ENCODE assay signal across 17 cellular contexts in the genomic region with DNA sequence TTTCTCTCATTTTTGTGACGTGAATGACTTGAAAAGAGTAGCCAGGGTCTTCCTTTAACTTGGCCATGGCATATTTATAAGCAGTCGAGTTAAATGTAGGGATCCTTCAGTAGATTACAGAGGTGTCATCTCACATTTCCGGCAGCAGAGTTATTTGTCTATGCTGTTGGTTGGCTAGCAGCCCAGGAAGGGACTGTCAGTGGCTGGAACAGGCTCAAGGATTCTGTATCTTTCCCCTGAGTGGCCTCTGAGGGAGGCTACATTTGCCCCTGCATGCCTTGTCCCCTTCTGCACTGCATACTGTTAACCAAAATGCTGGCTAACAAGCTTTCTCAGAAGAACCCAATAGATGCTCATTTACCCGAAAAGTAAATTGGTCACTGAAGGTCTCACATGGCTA.
A peak's percentile ranks its signal among the peaks of the same experiment; 100 is the strongest.
DNase-seq lines count a peak whose midpoint lies in the region; ATAC-seq, FAIRE-seq and TF ChIP-seq lines count a peak whose summit lies in the region.
"Had no signal": no experiment of that assay in that cellular context is flagged by ENCODE, and none has a peak within 500 bp of the region (broad histone marks: within the 10 kb centered on the region; RNA-seq: fewer than 3 reads in every experiment).

No MANE protein-coding gene starts in this region.

- H3K27me3 ChIP-seq in right atrium auricular region (no peaks in the 10 kb centered on the region), SJCRH30 (no peaks in the 10 kb centered on the region), left ventricle myocardium inferior (ENCODE audit: low read depth) (no peaks in the 10 kb centered on the region)
- H3K27me3 ChIP-seq: dorsolateral prefrontal cortex, tibial nerve had no signal

- H3K9me3 Mint-ChIP-seq in chondrocyte (ENCODE audit: low read depth) = no peaks in the 10 kb centered on the region
- H3K9me3 Mint-ChIP-seq: activated B cell treated with CpG ODN at 0.5 μM for 24 hours, IgD-negative memory B cell had no signal

- peaks cover 0 to 12% of the 10 kb centered on the region in 2 donors for H3K4me1 ChIP-seq in right atrium auricular region
- no peaks in the 10 kb centered on the region for H3K4me1 ChIP-seq in SJCRH30
- peaks cover 29% of the 10 kb centered on the region for H3K4me1 ChIP-seq in left ventricle myocardium inferior
- H3K4me1 ChIP-seq: Caco-2 had no signal

- H3K27ac ChIP-seq in right atrium auricular region (peak overlapping the region in 1 of 2 donors; percentile 60), SJCRH30 (no peak overlapping the region), left ventricle myocardium inferior (replicated peaks) (no peak overlapping the region)
- H3K27ac ChIP-seq: dorsolateral prefrontal cortex, tibial nerve had no signal

- intact Hi-C loops in Right ventricle myocardium superior (cut with DNase I) = no loop called here
- intact Hi-C loops in left ventricle myocardium inferior (cut with micrococcal nuclease) = no loop called here

- H3K4me3 ChIP-seq in right atrium auricular region (no peak overlapping the region), SJCRH30 (no peak overlapping the region), left ventricle myocardium inferior (no peak overlapping the region)
- H3K4me3 ChIP-seq: dorsolateral prefrontal cortex, tibial nerve had no signal

- peak; percentile 92 for ATAC-seq in Right ventricle myocardium superior (ENCODE audit: poor library complexity)
- no peak for ATAC-seq in HG02840 (IDR thresholded peaks at IDR 0.05; ENCODE audit: low FRiP score, unreplicated experiment)

- peak; percentile 43 for DNase-seq in Right ventricle myocardium superior
- no peak for DNase-seq in right atrium auricular region (ENCODE audit: low spot score)
- DNase-seq in SJCRH30 = peak; percentile 9 to 51
- DNase-seq in left ventricle myocardium inferior = peak; percentile 46
- peak; percentile 11 for DNase-seq in urothelium cell line (ENCODE audit: low spot score)
- no peak for DNase-seq in chondrocyte (ENCODE audit: low spot score)
- DNase-seq in NCI-H2171 (lab: John Stamatoyannopoulos, UW) = no peak
- DNase-seq: activated B cell treated with CpG ODN at 0.5 μM for 24 hours; activated gamma-delta T cell treated with Interleukin-2 at 50 U/mL for 16 hours; Caco-2; dorsolateral prefrontal cortex; NCI-H1417; NCI-H510A; stimulated activated CD4-positive, alpha-beta T cell treated with anti-CD3 and anti-CD28 coated beads, Interleukin-4, amount 100 ng/mL, for 4 hours had no signal

- H3K27ac Mint-ChIP-seq in chondrocyte (ENCODE audit: unreplicated experiment) = no peak overlapping the region
- H3K27ac Mint-ChIP-seq: activated B cell treated with CpG ODN at 0.5 μM for 24 hours, IgD-negative memory B cell had no signal

- H3K4me3 Mint-ChIP-seq in chondrocyte (ENCODE audit: unreplicated experiment) = no peak overlapping the region
- H3K4me3 Mint-ChIP-seq: activated B cell treated with CpG ODN at 0.5 μM for 24 hours, IgD-negative memory B cell had no signal

- peaks cover 9% of the 10 kb centered on the region for H3K4me1 Mint-ChIP-seq in chondrocyte (ENCODE audit: low read depth)
- H3K4me1 Mint-ChIP-seq: activated B cell treated with CpG ODN at 0.5 μM for 24 hours, IgD-negative memory B cell had no signal

- H3K9me3 ChIP-seq in right atrium auricular region = no peaks in the 10 kb centered on the region
- no peaks in the 10 kb centered on the region for H3K9me3 ChIP-seq in SJCRH30 (replicated peaks)
- H3K9me3 ChIP-seq in left ventricle myocardium inferior (replicated peaks) = no peaks in the 10 kb centered on the region
- H3K9me3 ChIP-seq: Caco-2, tibial nerve had no signal

- no peaks in the 10 kb centered on the region for H3K36me3 ChIP-seq in right atrium auricular region
- H3K36me3 ChIP-seq in SJCRH30 = no peaks in the 10 kb centered on the region
- H3K36me3 ChIP-seq in left ventricle myocardium inferior = no peaks in the 10 kb centered on the region

- no peak for FAIRE-seq in urothelium cell line (lab: Jason Lieb, UNC)

- peaks cover 6% of the 10 kb centered on the region for H3K36me3 Mint-ChIP-seq in chondrocyte (ENCODE audit: low read depth)

- no peak for TF ChIP-seq CTCF in right atrium auricular region (IDR thresholded peaks at IDR 0.05)
- TF ChIP-seq CTCF in left ventricle myocardium inferior (IDR thresholded peaks at IDR 0.05; ENCODE audit: borderline replicate concordance) = no peak
- TF ChIP-seq CTCF in chondrocyte (IDR thresholded peaks at IDR 0.05) = no peak

- no peaks in the 10 kb centered on the region for H3K27me3 Mint-ChIP-seq in chondrocyte (ENCODE audit: low read depth)
- H3K27me3 Mint-ChIP-seq: activated B cell treated with CpG ODN at 0.5 μM for 24 hours, IgD-negative memory B cell had no signal

Comparison
In these comparisons a context has a peak if more than half of its experiments do, and no peak if none do; other contexts are left out.
1. DNase-seq: peak in Right ventricle myocardium superior (single experiment), SJCRH30 (2 of 2), left ventricle myocardium inferior (single experiment) and urothelium cell line (single experiment); none in right atrium auricular region (single experiment), chondrocyte (single experiment) and NCI-H2171 (single experiment).